In the genomic region with DNA sequence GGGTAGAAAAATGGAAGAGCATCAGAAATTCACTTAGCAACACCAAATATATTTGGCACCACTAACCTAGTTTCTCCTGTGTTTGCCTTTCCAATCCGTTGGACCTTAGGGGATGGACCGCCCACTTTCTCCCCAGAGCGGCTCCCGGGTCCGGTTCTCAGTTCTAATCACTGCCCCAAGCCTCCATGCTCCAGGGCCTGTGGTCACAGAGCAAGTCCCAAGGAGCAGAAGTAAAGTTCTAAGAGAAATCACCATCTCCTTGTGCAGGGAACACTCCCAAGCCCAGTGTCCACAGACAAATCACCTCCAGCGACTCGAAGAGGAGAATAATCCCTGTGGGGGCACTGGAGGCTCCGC, we compare ENCODE assay signal across 8 cellular contexts. TPM values are rescaled to one million over a fixed set of nuclear protein-coding genes. Genes with fewer than 3 reads are reported as not detected.
DNase-seq lines count a peak whose midpoint lies in the region; ATAC-seq and TF ChIP-seq lines count a peak whose summit lies in the region.

No MANE protein-coding gene starts in this region.

- intact Hi-C loops in lower leg skin (cut with DNase I; ENCODE audit: low total_unique reads), result no loop called here

- H3K9me3 Mint-ChIP-seq in central memory CD8-positive, alpha-beta T cell, result no peaks in the 10 kb centered on the region

- no peaks in the 10 kb centered on the region for H3K4me1 ChIP-seq in urinary bladder (ENCODE audit: insufficient read depth)

- no peak overlapping the region for H3K27ac Mint-ChIP-seq in central memory CD8-positive, alpha-beta T cell (ENCODE audit: low read depth)

- no peak overlapping the region for H3K27ac ChIP-seq in urinary bladder (ENCODE audit: low read depth)

- peak overlapping the region; percentile 63 for H3K4me3 ChIP-seq in lower leg skin (ENCODE audit: low read depth, poor library complexity, severe bottlenecking)
- H3K4me3 ChIP-seq in urinary bladder (ENCODE audit: low read depth, low read length), result peak overlapping the region; percentile 87

- H3K27me3 Mint-ChIP-seq in central memory CD8-positive, alpha-beta T cell, result peaks cover 39% of the 10 kb centered on the region

- peaks cover 20% of the 10 kb centered on the region for H3K4me1 Mint-ChIP-seq in central memory CD8-positive, alpha-beta T cell

- no peak for TF ChIP-seq POLR2A in lower leg skin (IDR thresholded peaks at IDR 0.05)

- peak overlapping the region; percentile 81 for H3K4me3 Mint-ChIP-seq in central memory CD8-positive, alpha-beta T cell

- H3K36me3 Mint-ChIP-seq in central memory CD8-positive, alpha-beta T cell (ENCODE audit: insufficient read depth), result peaks cover 2% of the 10 kb centered on the region

- ATAC-seq in GM19023 (IDR thresholded peaks at IDR 0.05; ENCODE audit: unreplicated experiment), result peak; percentile 6
- ATAC-seq in HG03565 (IDR thresholded peaks at IDR 0.05; ENCODE audit: unreplicated experiment), result peak; percentile 2
- no peak for ATAC-seq in central memory CD8-positive, alpha-beta T cell (replicated peaks; ENCODE audit: extremely low read depth, poor library complexity, severe bottlenecking)

- no peak for DNase-seq in central memory CD8-positive, alpha-beta T cell (ENCODE audit: low spot score in 2 of 2)
- DNase-seq in lower leg skin (ENCODE audit: low spot score in 2 of 2), result no peak
- no peak for DNase-seq in stimulated activated CD4-positive, alpha-beta T cell treated with anti-CD3 and anti-CD28 coated beads, Interleukin-4, amount 100 ng/mL, for 1 hour
- DNase-seq in NCI-H524 (lab: John Stamatoyannopoulos, UW), result no peak
- DNase-seq in activated gamma-delta T cell treated with Interleukin-2 at 50 U/mL for 16 hours, result no peak

- no peak for TF ChIP-seq CTCF in lower leg skin (IDR thresholded peaks at IDR 0.05)

- WGBS in lower leg skin, 2 donors, result 4 to 5% methylated on average over 7 to 8 of the region's 8 CpGs
- WGBS in urinary bladder, result 2% methylated on average over 8 of the region's 8 CpGs

- no peaks in the 10 kb centered on the region for H3K36me3 ChIP-seq in urinary bladder (ENCODE audit: insufficient read depth)

RNA-seq across cellular contexts. Expression of a gene that starts 0.7 kb away (rescaled TPM):
- 1 to 10 TPM; 1.1 to 2.2 (median 2.0) TPM for total RNA-seq in lower leg skin
- total RNA-seq in urinary bladder, result 6.9 TPM
- 7.0 TPM for polyA plus RNA-seq in urinary bladder
